3 cellular contexts compared by ENCODE assay signal in the genomic region with DNA sequence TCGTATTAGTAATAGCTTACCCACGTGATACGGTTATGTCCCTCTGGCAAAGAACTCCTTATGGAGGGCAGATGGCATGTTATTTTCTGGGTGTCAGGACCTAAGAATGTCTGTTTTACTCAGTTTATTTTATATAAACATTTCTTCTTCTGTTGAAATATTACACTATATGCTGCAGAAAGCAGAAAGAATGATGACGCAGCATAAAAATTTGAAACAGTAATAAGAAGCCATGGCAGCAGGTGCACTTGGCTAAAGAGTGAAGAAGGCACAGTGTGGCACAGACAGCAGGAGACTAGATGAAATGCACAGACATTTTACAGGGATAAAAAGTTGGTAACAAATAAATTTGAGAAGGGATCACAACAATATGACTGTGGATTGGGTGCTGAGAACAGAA.
TF ChIP-seq lines count a peak whose summit lies in the region.

No MANE protein-coding gene starts in this region.

TF ChIP-seq in HepG2, 621 proteins besides CTCF, POLR2A, EP300 and RAD21:
- TF ChIP-seq HOXA7 (CRISPR knock-in tag; IDR thresholded peaks at IDR 0.05): no peak
- TF ChIP-seq NPAS2 (CRISPR knock-in tag; IDR thresholded peaks at IDR 0.05; ENCODE audit: borderline replicate concordance): no peak
- TF ChIP-seq MAFF (IDR thresholded peaks at IDR 0.05; ENCODE audit: low read depth, low read length): peak; percentile 90
- TF ChIP-seq MAFK (conservative IDR thresholded peaks at IDR 0.05 in 1 of 2, IDR thresholded peaks at IDR 0.05 in 1 of 2; ENCODE audit: low read length in 2 of 2): peak; percentile 82 to 92

TF ChIP-seq in IMR-90, 13 proteins besides CTCF, POLR2A, EP300 and RAD21:
- peak; percentile 86 for TF ChIP-seq MAFK (IDR thresholded peaks at IDR 0.05; ENCODE audit: low read depth, low read length)
- no peak for TF ChIP-seq MXI1 (IDR thresholded peaks at IDR 0.05; ENCODE audit: borderline replicate concordance, low read depth, low read length)

TF ChIP-seq in H1, 55 proteins besides CTCF, POLR2A, EP300 and RAD21:
- TF ChIP-seq TAF1 (IDR thresholded peaks at IDR 0.05; ENCODE audit: low read depth, low read length) (no peak), RNF2 (IDR thresholded peaks at IDR 0.05; ENCODE audit: borderline replicate concordance, low read depth, low read length, missing control alignments, poor library complexity, severe bottlenecking) (no peak), MAFK (IDR thresholded peaks at IDR 0.05; ENCODE audit: low read depth, low read length) (peak; percentile 17; the same call in 1 of the 2 replicates), SIX5 (IDR thresholded peaks at IDR 0.05; ENCODE audit: low read depth, low read length) (no peak)
